ENCODE assay signal across 9 cellular contexts in genomic region chr2:234880551-234881211, GRCh38.
DNase-seq lines count a peak whose midpoint lies in the region; ATAC-seq and TF ChIP-seq lines count a peak whose summit lies in the region.
"Had no signal": no experiment of that assay in that cellular context is flagged by ENCODE, and none has a peak within 500 bp of the region (broad histone marks: within the 10 kb centered on the region; RNA-seq: fewer than 3 reads in every experiment).

No MANE protein-coding gene starts in this region.

- intact Hi-C loops in vagina (cut with DNase I): no loop called here

- no peaks in the 10 kb centered on the region for H3K27me3 Mint-ChIP-seq in type B pancreatic cell

- H3K4me1 Mint-ChIP-seq in type B pancreatic cell (ENCODE audit: unreplicated experiment): peaks cover 34% of the 10 kb centered on the region

- DNase-seq in stimulated activated CD4-positive, alpha-beta T cell treated with anti-CD3 and anti-CD28 coated beads, Interleukin-15, amount 100 ng/mL, for 24 hours: peak; percentile 18
- DNase-seq in stimulated activated CD4-positive, alpha-beta T cell treated with anti-CD3 and anti-CD28 coated beads, Interleukin-4, amount 100 ng/mL, for 1 hour: no peak
- DNase-seq in foreskin keratinocyte (peak; percentile 93 to 97), type B pancreatic cell (ENCODE audit: extremely low spot score, unreplicated experiment) (peak; percentile 36), coronary artery (ENCODE audit: low spot score) (no peak), vagina (ENCODE audit: extremely low spot score in 2 of 2) (no peak), retina (no peak)
- DNase-seq: DMS79 had no signal

- H3K4me3 ChIP-seq in coronary artery (no peak overlapping the region), vagina (no peak overlapping the region)

- H3K27ac Mint-ChIP-seq in type B pancreatic cell: no peak overlapping the region

- TF ChIP-seq CTCF in foreskin keratinocyte (conservative IDR thresholded peaks at IDR 0.05): no peak
- TF ChIP-seq CTCF in type B pancreatic cell (conservative IDR thresholded peaks at IDR 0.05): no peak
- no peak for TF ChIP-seq CTCF in coronary artery (IDR thresholded peaks at IDR 0.05)
- no peak for TF ChIP-seq CTCF in vagina (IDR thresholded peaks at IDR 0.05)

- H3K4me3 Mint-ChIP-seq in type B pancreatic cell: peak overlapping the region; percentile 16

- H3K27me3 ChIP-seq in foreskin keratinocyte (no peaks in the 10 kb centered on the region), vagina (no peaks in the 10 kb centered on the region)

- H3K27ac ChIP-seq in foreskin keratinocyte (peak overlapping the region; percentile 80), coronary artery (no peak overlapping the region), vagina (no peak overlapping the region)

- TF ChIP-seq POLR2A in vagina (IDR thresholded peaks at IDR 0.05): no peak

- H3K9me3 ChIP-seq in vagina: no peaks in the 10 kb centered on the region

- no peaks in the 10 kb centered on the region for H3K36me3 Mint-ChIP-seq in type B pancreatic cell

- ATAC-seq in SK-N-SH treated with all-trans-retinoic acid at 6 μM for 48 hours: peak; percentile 73
- ATAC-seq in foreskin keratinocyte: peak; percentile 91

- no peaks in the 10 kb centered on the region for H3K36me3 ChIP-seq in vagina

- peaks cover 11% of the 10 kb centered on the region for H3K9me3 Mint-ChIP-seq in type B pancreatic cell

- H3K4me1 ChIP-seq in foreskin keratinocyte (peaks cover 19% of the 10 kb centered on the region), vagina (peaks cover 17% of the 10 kb centered on the region)

TF ChIP-seq in SK-N-SH treated with all-trans-retinoic acid at 6 μM for 48 hours, 23 proteins besides CTCF, POLR2A, EP300 and RAD21:
- no peak for TF ChIP-seq RARB (CRISPR knock-in tag; IDR thresholded peaks at IDR 0.05)
- TF ChIP-seq SNAI2 (CRISPR knock-in tag; IDR thresholded peaks at IDR 0.05): no peak
- TF ChIP-seq ARNTL (CRISPR knock-in tag; IDR thresholded peaks at IDR 0.05; ENCODE audit: borderline replicate concordance, low read depth): no peak
- no peak for TF ChIP-seq ZFP3 (CRISPR knock-in tag; IDR thresholded peaks at IDR 0.05)
- no peak for TF ChIP-seq POU6F1 (CRISPR knock-in tag; IDR thresholded peaks at IDR 0.05; ENCODE audit: borderline replicate concordance, low read depth)
- TF ChIP-seq ZC3H10 (CRISPR knock-in tag; IDR thresholded peaks at IDR 0.05): no peak
- TF ChIP-seq ZNF70 (CRISPR knock-in tag; IDR thresholded peaks at IDR 0.05): no peak
- TF ChIP-seq TCF4 (CRISPR knock-in tag; IDR thresholded peaks at IDR 0.05; ENCODE audit: borderline replicate concordance): peak; percentile 46; the same call in 1 of the 2 replicates
- TF ChIP-seq ESRRG (CRISPR knock-in tag; IDR thresholded peaks at IDR 0.05): no peak
- no peak for TF ChIP-seq OSR1 (CRISPR knock-in tag; IDR thresholded peaks at IDR 0.05)
- TF ChIP-seq PPARA (CRISPR knock-in tag; IDR thresholded peaks at IDR 0.05; ENCODE audit: borderline replicate concordance): no peak
- no peak for TF ChIP-seq ZFP30 (CRISPR knock-in tag; IDR thresholded peaks at IDR 0.05)
- no peak for TF ChIP-seq TSHZ2 (CRISPR knock-in tag; IDR thresholded peaks at IDR 0.05)
- no peak for TF ChIP-seq TOX (CRISPR knock-in tag; IDR thresholded peaks at IDR 0.05; ENCODE audit: borderline replicate concordance)
- no peak for TF ChIP-seq CSRNP3 (CRISPR knock-in tag; IDR thresholded peaks at IDR 0.05)
- TF ChIP-seq GLIS3 (CRISPR knock-in tag; IDR thresholded peaks at IDR 0.05): no peak
- no peak for TF ChIP-seq PATZ1 (CRISPR knock-in tag; IDR thresholded peaks at IDR 0.05; ENCODE audit: borderline replicate concordance)
- TF ChIP-seq ZNF8 (CRISPR knock-in tag; IDR thresholded peaks at IDR 0.05): no peak
- TF ChIP-seq BACH2 (CRISPR knock-in tag; IDR thresholded peaks at IDR 0.05; ENCODE audit: borderline replicate concordance): no peak
- no peak for TF ChIP-seq CSDC2 (CRISPR knock-in tag; IDR thresholded peaks at IDR 0.05)
- peak; percentile 84 for TF ChIP-seq CREB5 (CRISPR knock-in tag; IDR thresholded peaks at IDR 0.05; ENCODE audit: low read depth)
- peak; percentile 62 for TF ChIP-seq ISL1 (CRISPR knock-in tag; IDR thresholded peaks at IDR 0.05)
- TF ChIP-seq ZNF565 (CRISPR knock-in tag; conservative IDR thresholded peaks at IDR 0.05; ENCODE audit: low read depth): no peak

Comparison
In these comparisons a context has a peak if more than half of its experiments do, and no peak if none do; other contexts are left out.
1. DNase-seq: peak in stimulated activated CD4-positive, alpha-beta T cell treated with anti-CD3 and anti-CD28 coated beads, Interleukin-15, amount 100 ng/mL, for 24 hours (single experiment), foreskin keratinocyte (2 of 2) and type B pancreatic cell (single experiment); none in stimulated activated CD4-positive, alpha-beta T cell treated with anti-CD3 and anti-CD28 coated beads, Interleukin-4, amount 100 ng/mL, for 1 hour (single experiment), coronary artery (single experiment), vagina (0 of 2) and retina (single experiment).